Comparison of ENCODE assay signal across 9 cellular contexts in genomic region chr17:42122371-42123303, GRCh38. TPM values are rescaled to one million over a fixed set of nuclear protein-coding genes. Genes with fewer than 3 reads are reported as not detected.
DNase-seq lines count a peak whose midpoint lies in the region; ATAC-seq and TF ChIP-seq lines count a peak whose summit lies in the region.
"Had no signal": no experiment of that assay in that cellular context is flagged by ENCODE, and none has a peak within 500 bp of the region (broad histone marks: within the 10 kb centered on the region; RNA-seq: fewer than 3 reads in every experiment).

HSPB9 (plus strand) TSS chr17:42122804; CDS start chr17:42122851, 47 bp downstream.

- no peaks in the 10 kb centered on the region for H4K20me1 ChIP-seq in neural progenitor cell (ENCODE audit: low read depth)

- peak within 1 kb of the TSS; percentile 39 to 72 (median 53) for H3K27ac ChIP-seq in esophagus squamous epithelium
- H3K27ac ChIP-seq in neural progenitor cell = no peak within 1 kb of the TSS
- no peak within 1 kb of the TSS for H3K27ac ChIP-seq in A673 (ENCODE audit: low read depth, low read length, poor library complexity, severe bottlenecking)

- H3K4me1 ChIP-seq in esophagus squamous epithelium (peaks cover 19 to 50% (median 24%) of the 10 kb centered on the region in 3 donors), neural progenitor cell (peaks cover 16% of the 10 kb centered on the region), A673 (ENCODE audit: insufficient read depth, low read length, poor library complexity, severe bottlenecking) (no peaks in the 10 kb centered on the region)

- POLR2A ChIA-PET in A673 (lab: Charles Lee; ENCODE audit: low non-redundant PET) = no interaction called here

- TF ChIP-seq POLR2A in esophagus squamous epithelium (IDR thresholded peaks at IDR 0.05) = no peak

- H3K4me3 ChIP-seq in esophagus squamous epithelium (peak within 1 kb of the TSS; percentile 8 to 83 (median 36)), neural progenitor cell (peak within 1 kb of the TSS; percentile 19), A673 (ENCODE audit: low read depth, low read length, poor library complexity, severe bottlenecking) (no peak within 1 kb of the TSS)

- H3K4me1 Mint-ChIP-seq in neural progenitor cell = peaks cover 9% of the 10 kb centered on the region

- H2AFZ ChIP-seq in neural progenitor cell (replicated peaks) = peak within 1 kb of the TSS; percentile 68

- H3K4me2 ChIP-seq in neural progenitor cell = peak within 1 kb of the TSS; percentile 97

- H3K79me2 ChIP-seq in neural progenitor cell (ENCODE audit: low read depth) = no peaks in the 10 kb centered on the region

- peaks cover 13% of the 10 kb centered on the region for H3K36me3 Mint-ChIP-seq in neural progenitor cell

- H3K9ac ChIP-seq in neural progenitor cell = no peak within 1 kb of the TSS

- H3K4me3 Mint-ChIP-seq in neural progenitor cell = peak within 1 kb of the TSS; percentile 83

- H3F3A ChIP-seq in neural progenitor cell (ENCODE audit: low read depth) = peaks cover 25% of the 10 kb centered on the region

- intact Hi-C loops in esophagus squamous epithelium (cut with DNase I) = no loop called here
- intact Hi-C loops in A673 (cut with micrococcal nuclease; ENCODE audit: unreplicated experiment) = no loop called here

- BruUV-seq in A673 (replicated peaks; lab: Mats Ljungman, UMichigan) = no TSS peak

- H3K27me3 ChIP-seq in esophagus squamous epithelium (no peaks in the 10 kb centered on the region), neural progenitor cell (no peaks in the 10 kb centered on the region), A673 (replicated peaks; ENCODE audit: insufficient read depth, low read depth, low read length, poor library complexity) (no peaks in the 10 kb centered on the region)

- H3K36me3 ChIP-seq in esophagus squamous epithelium (peaks cover 5 to 53% (median 15%) of the 10 kb centered on the region in 3 donors), neural progenitor cell (peaks cover 4% of the 10 kb centered on the region), A673 (ENCODE audit: insufficient read depth, low read length, poor library complexity, severe bottlenecking) (no peaks in the 10 kb centered on the region)

- no peak within 1 kb of the TSS for H3K27ac Mint-ChIP-seq in neural progenitor cell

- H3K9me3 ChIP-seq in esophagus squamous epithelium = no peaks in the 10 kb centered on the region
- H3K9me3 ChIP-seq in neural progenitor cell (ENCODE audit: low read depth) = no peaks in the 10 kb centered on the region
- H3K9me3 ChIP-seq in A673 (ENCODE audit: low read depth, low read length, poor library complexity, severe bottlenecking) = no peaks in the 10 kb centered on the region

- TF ChIP-seq CTCF in esophagus squamous epithelium (IDR thresholded peaks at IDR 0.05) = no peak
- TF ChIP-seq CTCF in neural progenitor cell (IDR thresholded peaks at IDR 0.05) = no peak
- no peak for TF ChIP-seq CTCF in A673 (conservative IDR thresholded peaks at IDR 0.05; ENCODE audit: low read depth, low read length)

- no peak for ATAC-seq in HG02759 (IDR thresholded peaks at IDR 0.05; ENCODE audit: unreplicated experiment)

- DNase-seq in DMS79 treated with DMSO at 0.1 percent for 48 hours (lab: John Stamatoyannopoulos, UW) (peak; percentile 55), NCI-H748 treated with DMSO at 0.1 percent for 48 hours (lab: John Stamatoyannopoulos, UW) (peak; percentile 45), esophagus squamous epithelium (lab: John Stamatoyannopoulos, UW) (no peak), neural progenitor cell (ENCODE audit: low spot score) (peak; percentile 86), EL (no peak), A673 (ENCODE audit: low spot score) (no peak), inferior parietal cortex (ENCODE audit: extremely low spot score) (no peak)

- CTCF ChIA-PET in A673 (lab: Charles Lee) = no interaction called here

- H3K9me3 Mint-ChIP-seq in neural progenitor cell = no peaks in the 10 kb centered on the region

- 53 to 91% methylated on average over 10 to 30 of the region's 61 CpGs for WGBS in esophagus squamous epithelium, 2 donors

- peaks cover 4% of the 10 kb centered on the region for H3K27me3 Mint-ChIP-seq in neural progenitor cell (ENCODE audit: insufficient read depth, low read depth)

RNA-seq across cellular contexts. Expression of gene HSPB9, which starts in this region (rescaled TPM):
- total RNA-seq in esophagus squamous epithelium (not detected), neural progenitor cell (ENCODE audit: low replicate concordance) (0.12 and 0.65 TPM in 2 replicates), A673 (2021) (not detected in 2 replicates)
- total RNA-seq: endothelial cell of umbilical vein had no signal

Comparison
In these comparisons a context has a peak if more than half of its experiments do, and no peak if none do; other contexts are left out.
1. Peak in DNase-seq, H3K4me3 ChIP-seq and H3K4me2 ChIP-seq in neural progenitor cell; RNA of the gene not detected or under 1 TPM.
2. DNase-seq: peak in DMS79 treated with DMSO at 0.1 percent for 48 hours (single experiment) and NCI-H748 treated with DMSO at 0.1 percent for 48 hours (single experiment); none in esophagus squamous epithelium (single experiment), EL (single experiment), A673 (single experiment) and inferior parietal cortex (single experiment).
3. H3K27ac ChIP-seq: peak in esophagus squamous epithelium (4 of 4); none in neural progenitor cell (single experiment) and A673 (single experiment).